In genomic region chr19:46604781-46605355, GRCh38 we compare ENCODE assay signal across 13 cellular contexts. TPM values are rescaled to one million over a fixed set of nuclear protein-coding genes. Genes with fewer than 3 reads are reported as not detected.
A peak's percentile ranks its signal among the peaks of the same experiment; 100 is the strongest.
DNase-seq lines count a peak whose midpoint lies in the region; ATAC-seq and TF ChIP-seq lines count a peak whose summit lies in the region.
"Had no signal": no experiment of that assay in that cellular context is flagged by ENCODE, and none has a peak within 500 bp of the region (broad histone marks: within the 10 kb centered on the region; RNA-seq: fewer than 3 reads in every experiment).

No MANE protein-coding gene starts in this region.

- POLR2A ChIA-PET in WTC11 (lab: Charles Lee): no interaction called here

- peak overlapping the region in 3 of 4 donors; percentile 22 to 82 (median 54) for H3K4me3 Mint-ChIP-seq in CD4-positive, CD25-positive, alpha-beta regulatory T cell
- H3K4me3 Mint-ChIP-seq in WTC11: no peak overlapping the region
- H3K4me3 Mint-ChIP-seq: H9 had no signal

- peaks cover 0 to 2% (median 0%) of the 10 kb centered on the region in 7 donors for H3K9me3 Mint-ChIP-seq in CD4-positive, CD25-positive, alpha-beta regulatory T cell
- H3K9me3 Mint-ChIP-seq in WTC11: no peaks in the 10 kb centered on the region
- H3K9me3 Mint-ChIP-seq: central memory CD8-positive, alpha-beta T cell; H9 had no signal

- H3K4me3 ChIP-seq in CD4-positive, CD25-positive, alpha-beta regulatory T cell (ENCODE audit: low read depth, low read length): no peak overlapping the region
- peak overlapping the region; percentile 28 for H3K4me3 ChIP-seq in left ventricle myocardium inferior
- no peak overlapping the region for H3K4me3 ChIP-seq in retinal pigment epithelial cell (ENCODE audit: low read length)
- no peak overlapping the region for H3K4me3 ChIP-seq in SJCRH30
- H3K4me3 ChIP-seq: PC-9 had no signal

- CTCF ChIA-PET in WTC11 (lab: Charles Lee): interaction anchor here (0.9 to 4.9 kb wide), 6 partner anchors 9 to 302 kb away, joined by 3 to 26 read pairs (median 5); no protein-coding TSS in a partner anchor

- peaks cover 26% of the 10 kb centered on the region for H3K36me3 Mint-ChIP-seq in CD4-positive, CD25-positive, alpha-beta regulatory T cell
- H3K36me3 Mint-ChIP-seq in WTC11: peaks cover 32% of the 10 kb centered on the region

- peaks cover 47% of the 10 kb centered on the region for H3K36me3 ChIP-seq in CD4-positive, CD25-positive, alpha-beta regulatory T cell (ENCODE audit: control insufficient read depth, insufficient read depth, low read length)
- H3K36me3 ChIP-seq in left ventricle myocardium inferior (peaks cover 42% of the 10 kb centered on the region), SJCRH30 (peaks cover 29% of the 10 kb centered on the region)

- H3K27me3 ChIP-seq in CD4-positive, CD25-positive, alpha-beta regulatory T cell (ENCODE audit: control insufficient read depth, insufficient read depth, low read length): no peaks in the 10 kb centered on the region
- H3K27me3 ChIP-seq in left ventricle myocardium inferior (ENCODE audit: low read depth) (no peaks in the 10 kb centered on the region), SJCRH30 (no peaks in the 10 kb centered on the region)

- no peak overlapping the region for H3K27ac ChIP-seq in CD4-positive, CD25-positive, alpha-beta regulatory T cell (ENCODE audit: insufficient read depth, low read length, poor library complexity, severe bottlenecking)
- H3K27ac ChIP-seq in left ventricle myocardium inferior (replicated peaks) (peak overlapping the region; percentile 47), SJCRH30 (no peak overlapping the region)
- H3K27ac ChIP-seq: PC-9 had no signal

- no peaks in the 10 kb centered on the region for H3K9me3 ChIP-seq in CD4-positive, CD25-positive, alpha-beta regulatory T cell (ENCODE audit: control insufficient read depth in 2 of 2, low read length in 2 of 2)
- H3K9me3 ChIP-seq in left ventricle myocardium inferior (replicated peaks) (no peaks in the 10 kb centered on the region), SJCRH30 (replicated peaks) (no peaks in the 10 kb centered on the region)

- ATAC-seq in CD4-positive, CD25-positive, alpha-beta regulatory T cell (ENCODE audit: low read depth in 2 of 2): no peak
- no peak for ATAC-seq in WTC11
- no peak for ATAC-seq in GM19452 (IDR thresholded peaks at IDR 0.05; ENCODE audit: unreplicated experiment)
- ATAC-seq in GM21526 (IDR thresholded peaks at IDR 0.05; ENCODE audit: low FRiP score, unreplicated experiment): no peak
- ATAC-seq in GM21529 (IDR thresholded peaks at IDR 0.05; ENCODE audit: unreplicated experiment): no peak

- TF ChIP-seq CTCF in WTC11 (IDR thresholded peaks at IDR 0.05) (no peak), left ventricle myocardium inferior (IDR thresholded peaks at IDR 0.05; ENCODE audit: borderline replicate concordance) (no peak), retinal pigment epithelial cell (conservative IDR thresholded peaks at IDR 0.05; ENCODE audit: low read depth, low read length) (peak; percentile 18)

- peaks cover 8% of the 10 kb centered on the region for H3K27me3 Mint-ChIP-seq in CD4-positive, CD25-positive, alpha-beta regulatory T cell
- H3K27me3 Mint-ChIP-seq in WTC11 (ENCODE audit: low read depth): no peaks in the 10 kb centered on the region; the same call in 1 of the 2 replicates
- H3K27me3 Mint-ChIP-seq: central memory CD8-positive, alpha-beta T cell; progenitor cell of endocrine pancreas had no signal

- DNase-seq in CD4-positive, CD25-positive, alpha-beta regulatory T cell: no peak
- peak; percentile 16 for DNase-seq in WTC11 (ENCODE audit: low spot score)
- DNase-seq in left ventricle myocardium inferior: no peak
- no peak for DNase-seq in retinal pigment epithelial cell (ENCODE audit: low read depth)
- DNase-seq in SJCRH30: no peak
- DNase-seq: H9, Kasumi-1, PC-9 had no signal

- peaks cover 38% of the 10 kb centered on the region for H3K4me1 ChIP-seq in CD4-positive, CD25-positive, alpha-beta regulatory T cell (ENCODE audit: control insufficient read depth, insufficient read depth, low read length, poor library complexity, severe bottlenecking)
- H3K4me1 ChIP-seq in left ventricle myocardium inferior (peaks cover 67% of the 10 kb centered on the region), SJCRH30 (no peaks in the 10 kb centered on the region)

- H3K4me1 Mint-ChIP-seq in CD4-positive, CD25-positive, alpha-beta regulatory T cell: peaks cover 8 to 64% (median 22%) of the 10 kb centered on the region in 4 donors
- H3K4me1 Mint-ChIP-seq in WTC11: peaks cover 26% of the 10 kb centered on the region

- H3K27ac Mint-ChIP-seq in CD4-positive, CD25-positive, alpha-beta regulatory T cell: peak overlapping the region in 2 of 3 donors; percentile 63 to 71
- no peak overlapping the region; the same call in 1 of the 2 replicates for H3K27ac Mint-ChIP-seq in WTC11
- H3K27ac Mint-ChIP-seq: progenitor cell of endocrine pancreas had no signal

- intact Hi-C loops in left ventricle myocardium inferior (cut with micrococcal nuclease): no loop called here

TF ChIP-seq in WTC11, 78 proteins besides CTCF, POLR2A, EP300 and RAD21:
- TF ChIP-seq IRF2 (CRISPR knock-in tag; IDR thresholded peaks at IDR 0.05; ENCODE audit: borderline replicate concordance, low read depth) (no peak), ATF2 (CRISPR knock-in tag; IDR thresholded peaks at IDR 0.05; ENCODE audit: borderline replicate concordance, low read depth) (no peak), USF1 (CRISPR knock-in tag; IDR thresholded peaks at IDR 0.05) (no peak), TP53 (CRISPR knock-in tag; IDR thresholded peaks at IDR 0.05) (no peak), ZNF219 (CRISPR knock-in tag; IDR thresholded peaks at IDR 0.05; ENCODE audit: borderline replicate concordance) (no peak)

RNA-seq across cellular contexts. Expression of gene CALM3, which starts 3.7 kb away (rescaled TPM):
- total RNA-seq in CD4-positive, CD25-positive, alpha-beta regulatory T cell: 286 TPM
- polyA plus RNA-seq in CD4-positive, CD25-positive, alpha-beta regulatory T cell: 100 to 1,000 TPM; 207 to 361 (median 286) TPM
- 306 to 350 TPM (median 346 TPM) in 3 replicates for total RNA-seq in WTC11 (2021)
- 294 TPM for total RNA-seq in left ventricle myocardium inferior
- total RNA-seq in SJCRH30 (2014; rRNA removed; shearing (Covaris generic)): 239 and 247 TPM in 2 replicates

RNA-seq across cellular contexts. Expression of gene PTGIR, which starts 20.0 kb away (rescaled TPM):
- 8.6 TPM for total RNA-seq in CD4-positive, CD25-positive, alpha-beta regulatory T cell
- polyA plus RNA-seq in CD4-positive, CD25-positive, alpha-beta regulatory T cell: 10 to 100 TPM in 2 of 4 donors, 1 to 10 TPM in 1, under 1 TPM in 1; 0.31 to 16.8 (median 10.1) TPM
- total RNA-seq in WTC11 (2021) (0.24 TPM in 1 of 3 replicates, not detected in the others), left ventricle myocardium inferior (3.7 TPM)
- total RNA-seq in SJCRH30 (2014; rRNA removed; shearing (Covaris generic)): not detected in 2 replicates
- total RNA-seq: H9, progenitor cell of endocrine pancreas had no signal

RNA-seq across cellular contexts. Expression of gene GNG8, which starts 31.1 kb away (rescaled TPM):
- total RNA-seq in CD4-positive, CD25-positive, alpha-beta regulatory T cell: not detected
- polyA plus RNA-seq in CD4-positive, CD25-positive, alpha-beta regulatory T cell: 10 to 100 TPM in 1 of 4 donors, 1 to 10 TPM in 2, not detected in 1; 6.8 to 15.7 (median 8.6) TPM
- total RNA-seq in WTC11 (2021) (not detected in 3 replicates), left ventricle myocardium inferior (not detected)
- not detected in 2 replicates for total RNA-seq in SJCRH30 (2014; rRNA removed; shearing (Covaris generic))
- total RNA-seq: H9, PC-9, progenitor cell of endocrine pancreas had no signal

RNA-seq across cellular contexts. Expression of gene DACT3, which starts 56.1 kb away (rescaled TPM):
- not detected for total RNA-seq in CD4-positive, CD25-positive, alpha-beta regulatory T cell
- polyA plus RNA-seq in CD4-positive, CD25-positive, alpha-beta regulatory T cell: not detected
- 1.8 to 1.9 TPM (median 1.8 TPM) in 3 replicates for total RNA-seq in WTC11 (2021)
- 18.3 TPM for total RNA-seq in left ventricle myocardium inferior
- 2.6 and 2.7 TPM in 2 replicates for total RNA-seq in SJCRH30 (2014; rRNA removed; shearing (Covaris generic))
